In genomic region chr6:157317129-157317814, GRCh38 we compare ENCODE assay signal across 1 cellular context.
TF ChIP-seq lines count a peak whose summit lies in the region.

No MANE protein-coding gene starts in this region.

TF ChIP-seq in K562, 482 proteins besides CTCF, POLR2A, EP300 and RAD21 (continued from another document and continues in another):
- TF ChIP-seq TRIM28 (IDR thresholded peaks at IDR 0.05) (0 out of 2 replicates have a peak, but pooled peaks have one; percentile 58), ZNF23 (CRISPR knock-in tag; IDR thresholded peaks at IDR 0.05) (no peak; the same call in 1 of the 2 replicates), MECOM (CRISPR knock-in tag; IDR thresholded peaks at IDR 0.05) (peak; percentile 79), PHB2 (IDR thresholded peaks at IDR 0.05; ENCODE audit: low read depth) (peak; percentile 34; the same call in 1 of the 2 replicates), MAFG (tag; conservative IDR thresholded peaks at IDR 0.05) (peak; percentile 90), ZNF561 (CRISPR knock-in tag; conservative IDR thresholded peaks at IDR 0.05) (peak; percentile 22; the same call in 1 of the 2 replicates), NR4A1 (CRISPR knock-in tag; IDR thresholded peaks at IDR 0.05) (no peak), NR4A1 (tag; IDR thresholded peaks at IDR 0.05) (0 out of 2 replicates have a peak, but pooled peaks have one; percentile 18), CHAMP1 (IDR thresholded peaks at IDR 0.05) (peak; percentile 61; the same call in 1 of the 2 replicates), HCFC1 (IDR thresholded peaks at IDR 0.05; ENCODE audit: low read depth, low read length) (no peak), RERE (CRISPR knock-in tag; IDR thresholded peaks at IDR 0.05; ENCODE audit: borderline replicate concordance) (no peak), CREB3L1 (IDR thresholded peaks at IDR 0.05; ENCODE audit: borderline replicate concordance, low read depth) (no peak), GATAD2A (IDR thresholded peaks at IDR 0.05) (peak; percentile 94), ZNF121 (CRISPR knock-in tag; conservative IDR thresholded peaks at IDR 0.05) (no peak), HOMEZ (CRISPR knock-in tag; IDR thresholded peaks at IDR 0.05) (no peak), REST (CRISPR knock-in tag; IDR thresholded peaks at IDR 0.05; ENCODE audit: low read depth) (no peak), HDAC1 (IDR thresholded peaks at IDR 0.05) (peak in 1 of 2 experiments; percentile 81; a peak in 2 of 4 replicates), ZNF668 (CRISPR knock-in tag; IDR thresholded peaks at IDR 0.05) (no peak), ZNF282 (CRISPR knock-in tag; IDR thresholded peaks at IDR 0.05) (no peak), GTF2F1 (IDR thresholded peaks at IDR 0.05; ENCODE audit: low read depth, low read length) (no peak), CREB5 (CRISPR knock-in tag; IDR thresholded peaks at IDR 0.05) (no peak), CCNT2 (IDR thresholded peaks at IDR 0.05; ENCODE audit: borderline replicate concordance, extremely low read depth, insufficient read length, low read depth, low read length) (no peak), GATA2 (CRISPR knock-in tag; IDR thresholded peaks at IDR 0.05) (no peak), CHD1 (IDR thresholded peaks at IDR 0.05; ENCODE audit: low read length) (no peak), MAFF (IDR thresholded peaks at IDR 0.05; ENCODE audit: low read length) (peak; percentile 79), PRMT5 (CRISPR knock-in tag; IDR thresholded peaks at IDR 0.05) (no peak), BCLAF1 (IDR thresholded peaks at IDR 0.05; ENCODE audit: borderline replicate concordance in 1 of 2, control insufficient read depth in 1 of 2, low read depth in 2 of 2, low read length in 1 of 2) (peak in 1 of 2 experiments; percentile 70; a peak in 1 of 4 replicates), RREB1 (CRISPR knock-in tag; IDR thresholded peaks at IDR 0.05) (no peak), POLR2H (tag; IDR thresholded peaks at IDR 0.05; ENCODE audit: low read depth) (no peak), NBN (IDR thresholded peaks at IDR 0.05; ENCODE audit: low read depth) (peak; percentile 81)
